Comparison of ENCODE assay signal across 1 cellular context in genomic region chr2:33673937-33674336, GRCh38.
TF ChIP-seq lines count a peak whose summit lies in the region.

No MANE protein-coding gene starts in this region.

TF ChIP-seq in GM23338, 12 proteins besides CTCF, POLR2A, EP300 and RAD21 (continued from another document):
- TF ChIP-seq ZNF462 (CRISPR knock-in tag; IDR thresholded peaks at IDR 0.05) (no peak), NANOG (IDR thresholded peaks at IDR 0.05; ENCODE audit: borderline replicate concordance) (no peak), EZH2 (IDR thresholded peaks at IDR 0.05; ENCODE audit: low read depth, unreplicated experiment) (no peak), CREB1 (CRISPR knock-in tag; IDR thresholded peaks at IDR 0.05; ENCODE audit: low read depth) (no peak), ZNF114 (CRISPR knock-in tag; IDR thresholded peaks at IDR 0.05) (no peak), STAT1 (IDR thresholded peaks at IDR 0.05; ENCODE audit: unreplicated experiment) (no peak), EZH2phosphoT487 (IDR thresholded peaks at IDR 0.05; ENCODE audit: unreplicated experiment) (no peak), ETS1 (IDR thresholded peaks at IDR 0.05) (no peak), POLR2AphosphoS5 (IDR thresholded peaks at IDR 0.05; ENCODE audit: low read depth) (no peak), JUNB (IDR thresholded peaks at IDR 0.05; ENCODE audit: unreplicated experiment) (no peak), ZNF331 (CRISPR knock-in tag; IDR thresholded peaks at IDR 0.05; ENCODE audit: low read depth) (no peak)
TF ChIP-seq in GM23338: peak in this region for 0.
